8 cellular contexts compared by ENCODE assay signal in the genomic region with DNA sequence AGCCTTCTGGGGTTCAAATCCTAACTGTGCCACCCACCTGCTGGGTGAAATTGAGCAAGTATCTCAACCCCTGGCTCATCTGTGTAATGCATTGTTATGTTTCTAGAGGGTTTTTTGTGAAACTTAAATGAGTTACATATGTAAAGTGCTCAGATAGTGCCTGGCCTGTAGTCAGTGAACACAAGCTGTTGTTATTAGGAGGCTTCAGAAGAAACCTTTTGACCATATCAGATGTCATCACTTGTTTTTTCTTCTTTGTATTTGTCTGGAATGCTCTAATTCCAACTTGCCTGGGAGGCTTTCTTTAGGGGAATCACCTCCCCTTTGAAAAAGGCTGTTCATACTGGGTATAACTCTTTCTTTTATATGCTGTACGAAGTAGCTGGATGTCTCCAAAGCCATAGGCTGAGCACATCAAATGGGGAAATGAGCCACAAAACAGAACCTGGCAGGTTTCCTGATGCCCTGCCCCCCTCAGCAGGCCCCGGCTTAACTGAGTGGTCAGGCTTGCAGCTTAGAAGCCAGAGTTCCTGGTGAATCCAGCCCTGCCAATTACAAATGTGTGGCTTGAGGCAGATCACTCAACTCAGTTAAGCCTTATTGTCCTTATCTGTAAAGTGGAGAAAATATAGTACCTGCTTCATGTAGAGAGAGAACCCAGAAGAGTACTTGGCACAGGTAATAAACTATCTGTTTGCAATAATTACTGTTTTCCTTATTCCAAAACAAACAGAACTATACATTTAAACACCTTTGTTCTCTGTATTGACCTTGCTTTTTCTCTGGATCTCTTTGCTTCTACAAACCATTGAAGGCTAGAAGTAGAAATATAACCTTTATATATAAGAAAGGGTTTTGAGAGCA.
DNase-seq lines count a peak whose midpoint lies in the region; ATAC-seq, FAIRE-seq and TF ChIP-seq lines count a peak whose summit lies in the region.

No MANE protein-coding gene starts in this region.

- H3K27ac ChIP-seq in lung (ENCODE audit: low read depth in 1 of 2, low read length in 1 of 2) (peak overlapping the region; percentile 11 to 71), brain microvascular endothelial cell (no peak overlapping the region)

- DNase-seq in activated naive CD8-positive, alpha-beta T cell treated with anti-CD3 and anti-CD28 coated beads for 36 hours, result no peak
- DNase-seq in NCI-H446 (lab: John Stamatoyannopoulos, UW) (peak; percentile 22 to 73), cerebellar cortex (ENCODE audit: low spot score) (peak; percentile 73), lung (ENCODE audit: low spot score) (no peak), 8988T (no peak), RCC 7860 (ENCODE audit: low spot score) (no peak), brain microvascular endothelial cell (no peak)

- H3K9me3 ChIP-seq in lung (ENCODE audit: control insufficient read depth in 2 of 2, insufficient read depth in 1 of 2, low read length in 1 of 2), result no peaks in the 10 kb centered on the region

- peak overlapping the region; percentile 30 for H3K27ac Mint-ChIP-seq in activated naive CD8-positive, alpha-beta T cell
- H3K27ac Mint-ChIP-seq in activated naive CD8-positive, alpha-beta T cell treated with anti-CD3 and anti-CD28 coated beads for 36 hours, result no peak overlapping the region

- H3K9me3 Mint-ChIP-seq in activated naive CD8-positive, alpha-beta T cell (ENCODE audit: low read depth), result no peaks in the 10 kb centered on the region
- no peaks in the 10 kb centered on the region for H3K9me3 Mint-ChIP-seq in activated naive CD8-positive, alpha-beta T cell treated with anti-CD3 and anti-CD28 coated beads for 36 hours

- H3K36me3 ChIP-seq in lung (ENCODE audit: control insufficient read depth in 2 of 2, insufficient read depth in 2 of 2, low read length in 2 of 2) (no peaks in the 10 kb centered on the region), brain microvascular endothelial cell (replicated peaks) (no peaks in the 10 kb centered on the region)

- no peaks in the 10 kb centered on the region for H3K27me3 Mint-ChIP-seq in activated naive CD8-positive, alpha-beta T cell
- H3K27me3 Mint-ChIP-seq in activated naive CD8-positive, alpha-beta T cell treated with anti-CD3 and anti-CD28 coated beads for 36 hours, result no peaks in the 10 kb centered on the region

- H3K27me3 ChIP-seq in lung (ENCODE audit: control insufficient read depth, insufficient read depth) (no peaks in the 10 kb centered on the region), brain microvascular endothelial cell (replicated peaks) (no peaks in the 10 kb centered on the region)

- TF ChIP-seq CTCF in lung (IDR thresholded peaks at IDR 0.05; ENCODE audit: control extremely low read depth, extremely low read depth) (no peak), brain microvascular endothelial cell (IDR thresholded peaks at IDR 0.05; ENCODE audit: low read depth, low read length, missing control alignments) (no peak)

- ATAC-seq in lung (ENCODE audit: insufficient read depth, low FRiP score), result no peak

- 8 to 13% methylated on average over 2 of the region's 2 CpGs for WGBS in lung, 2 donors

- H3K4me3 Mint-ChIP-seq in activated naive CD8-positive, alpha-beta T cell, result no peak overlapping the region
- no peak overlapping the region for H3K4me3 Mint-ChIP-seq in activated naive CD8-positive, alpha-beta T cell treated with anti-CD3 and anti-CD28 coated beads for 36 hours

- H3K36me3 Mint-ChIP-seq in activated naive CD8-positive, alpha-beta T cell, result no peaks in the 10 kb centered on the region
- H3K36me3 Mint-ChIP-seq in activated naive CD8-positive, alpha-beta T cell treated with anti-CD3 and anti-CD28 coated beads for 36 hours, result peaks cover 25% of the 10 kb centered on the region

- H3K4me1 Mint-ChIP-seq in activated naive CD8-positive, alpha-beta T cell (ENCODE audit: low read depth), result peaks cover 76% of the 10 kb centered on the region
- H3K4me1 Mint-ChIP-seq in activated naive CD8-positive, alpha-beta T cell treated with anti-CD3 and anti-CD28 coated beads for 36 hours, result peaks cover 69% of the 10 kb centered on the region

- in situ Hi-C loops in brain microvascular endothelial cell (cut with HindIII; ENCODE audit: low pct_ligation_motif_present, low sequenced_read_pairs), result no loop called here

- H3K4me1 ChIP-seq in lung (ENCODE audit: control insufficient read depth in 2 of 2, insufficient read depth in 2 of 2, low read length in 2 of 2), result peaks cover 27 to 49% of the 10 kb centered on the region in 2 donors

- no peak for FAIRE-seq in RCC 7860 (lab: Jason Lieb, UNC)

- H3K4me3 ChIP-seq in lung (no peak overlapping the region), brain microvascular endothelial cell (ENCODE audit: low read depth, low read length) (no peak overlapping the region)

Comparison
In these comparisons a context has a peak if more than half of its experiments do, and no peak if none do; other contexts are left out.
1. DNase-seq: peak in NCI-H446 (2 of 2) and cerebellar cortex (single experiment); none in activated naive CD8-positive, alpha-beta T cell treated with anti-CD3 and anti-CD28 coated beads for 36 hours (single experiment), lung (single experiment), 8988T (single experiment), RCC 7860 (single experiment) and brain microvascular endothelial cell (single experiment).